ENCODE assay signal across 17 cellular contexts in the genomic region with DNA sequence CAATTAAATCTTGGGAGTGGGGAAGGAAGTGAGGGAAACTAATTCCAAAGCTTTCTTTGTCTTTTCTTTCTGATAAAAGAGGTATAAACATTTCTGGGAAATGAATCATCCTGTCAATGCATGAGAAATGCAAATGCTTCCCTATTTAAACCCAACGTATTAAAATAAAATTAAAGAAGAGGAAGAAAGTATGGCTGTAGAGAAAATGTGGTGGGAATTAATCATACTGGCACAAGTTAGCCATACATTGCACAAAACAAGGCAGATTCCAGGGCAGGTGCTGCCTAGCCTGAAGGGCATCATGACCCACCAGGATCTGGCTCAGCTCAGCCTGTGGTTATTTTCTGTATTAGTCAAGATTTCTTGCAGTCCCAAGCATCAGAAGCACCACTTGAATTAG.
A peak's percentile ranks its signal among the peaks of the same experiment; 100 is the strongest.
DNase-seq lines count a peak whose midpoint lies in the region; ATAC-seq and TF ChIP-seq lines count a peak whose summit lies in the region.
"Had no signal": no experiment of that assay in that cellular context is flagged by ENCODE, and none has a peak within 500 bp of the region (broad histone marks: within the 10 kb centered on the region; RNA-seq: fewer than 3 reads in every experiment).

No MANE protein-coding gene starts in this region.

- no peak for TF ChIP-seq CTCF in cardiac fibroblast (IDR thresholded peaks at IDR 0.05; ENCODE audit: low read depth, low read length)
- TF ChIP-seq CTCF in osteoblast (IDR thresholded peaks at IDR 0.05; ENCODE audit: extremely low read depth, low read depth, low read length) = no peak
- no peak for TF ChIP-seq CTCF in WERI-Rb-1 (IDR thresholded peaks at IDR 0.05; ENCODE audit: low read depth, low read length)

- no peak overlapping the region for H3K4me2 ChIP-seq in osteoblast (ENCODE audit: insufficient read depth, low read length)

- H3K9me3 ChIP-seq in osteoblast (ENCODE audit: low read depth, low read length) = no peaks in the 10 kb centered on the region
- no peaks in the 10 kb centered on the region for H3K9me3 ChIP-seq in WERI-Rb-1 (ENCODE audit: severe bottlenecking)
- no peaks in the 10 kb centered on the region for H3K9me3 ChIP-seq in effector memory CD4-positive, alpha-beta T cell (ENCODE audit: control insufficient read depth, low read length)
- H3K9me3 ChIP-seq: stomach had no signal

- DNase-seq in ELR (ENCODE audit: low read depth) = peak; percentile 79
- peak; percentile 74 for DNase-seq in NCI-H226
- DNase-seq in cardiac fibroblast (ENCODE audit: low read depth in 2 of 2) = peak; percentile 26 to 34
- peak; percentile 76 for DNase-seq in osteoblast (ENCODE audit: insufficient read length, low spot score, missing footprints)
- no peak for DNase-seq in WERI-Rb-1
- no peak for DNase-seq in effector memory CD4-positive, alpha-beta T cell
- DNase-seq in activated gamma-delta T cell treated with Interleukin-2 at 50 U/mL for 16 hours = no peak
- DNase-seq: activated CD4-positive, alpha-beta T cell treated with anti-CD3 and anti-CD28 coated beads, Interleukin-2, amount 10 ng/mL, durations not matched to agents 24 days and 14 days; activated naive CD8-positive, alpha-beta T cell treated with anti-CD3 and anti-CD28 coated beads for 36 hours; CD4-positive, alpha-beta T cell; NCI-H82; posterior cingulate gyrus; stomach had no signal

- ATAC-seq in HG02938 (IDR thresholded peaks at IDR 0.05; ENCODE audit: unreplicated experiment) = no peak
- ATAC-seq: GM12878, left lobe of liver, Right ventricle myocardium inferior had no signal

- H3K36me3 ChIP-seq in osteoblast (ENCODE audit: insufficient read depth, low read length) (no peaks in the 10 kb centered on the region), WERI-Rb-1 (no peaks in the 10 kb centered on the region)
- no peaks in the 10 kb centered on the region for H3K36me3 ChIP-seq in effector memory CD4-positive, alpha-beta T cell (ENCODE audit: control insufficient read depth, insufficient read depth, low read length)
- H3K36me3 ChIP-seq: stomach had no signal

- H3K27me3 ChIP-seq in osteoblast (ENCODE audit: insufficient read depth, low read length) (no peaks in the 10 kb centered on the region), WERI-Rb-1 (ENCODE audit: insufficient read depth, low read depth, severe bottlenecking) (no peaks in the 10 kb centered on the region)
- no peaks in the 10 kb centered on the region for H3K27me3 ChIP-seq in effector memory CD4-positive, alpha-beta T cell (replicated peaks; ENCODE audit: control insufficient read depth, insufficient read depth, low read length, poor library complexity, severe bottlenecking)
- H3K27me3 ChIP-seq: stomach had no signal

- no peak overlapping the region for H3K4me3 ChIP-seq in cardiac fibroblast (replicated peaks in 1 of 2; ENCODE audit: low read depth in 2 of 2, low read length in 2 of 2)
- no peak overlapping the region for H3K4me3 ChIP-seq in osteoblast (ENCODE audit: insufficient read depth, low read length)
- H3K4me3 ChIP-seq in WERI-Rb-1 (ENCODE audit: low read depth, low read length) = no peak overlapping the region
- no peak overlapping the region for H3K4me3 ChIP-seq in effector memory CD4-positive, alpha-beta T cell (ENCODE audit: insufficient read depth, low read depth, low read length, poor library complexity, severe bottlenecking)
- H3K4me3 ChIP-seq: GM12878, stomach had no signal

- H4K20me1 ChIP-seq in osteoblast (ENCODE audit: insufficient read depth, low read length) = no peaks in the 10 kb centered on the region

- H3K27ac ChIP-seq in osteoblast (ENCODE audit: low read depth, low read length) (no peak overlapping the region), WERI-Rb-1 (no peak overlapping the region)
- H3K27ac ChIP-seq in effector memory CD4-positive, alpha-beta T cell (ENCODE audit: insufficient read depth, low read length, poor library complexity, severe bottlenecking) = no peak overlapping the region
- H3K27ac ChIP-seq: stomach had no signal

- no peak overlapping the region for H2AFZ ChIP-seq in osteoblast (ENCODE audit: low read length)

- no peaks in the 10 kb centered on the region for H3K79me2 ChIP-seq in osteoblast (ENCODE audit: insufficient read depth, low read length)

- peaks cover 20% of the 10 kb centered on the region for H3K4me1 ChIP-seq in osteoblast (ENCODE audit: insufficient read depth, low read length)
- H3K4me1 ChIP-seq in effector memory CD4-positive, alpha-beta T cell (ENCODE audit: control insufficient read depth, insufficient read depth, low read length, poor library complexity, severe bottlenecking) = no peaks in the 10 kb centered on the region
- H3K4me1 ChIP-seq: stomach had no signal

Comparison
In these comparisons a context has a peak if more than half of its experiments do, and no peak if none do; other contexts are left out.
1. DNase-seq: peak in ELR (single experiment), NCI-H226 (single experiment), cardiac fibroblast (2 of 2) and osteoblast (single experiment); none in WERI-Rb-1 (single experiment), effector memory CD4-positive, alpha-beta T cell (0 of 3) and activated gamma-delta T cell treated with Interleukin-2 at 50 U/mL for 16 hours (single experiment).